8 cellular contexts compared by ENCODE assay signal in genomic region chr2:106511476-106511888, GRCh38. TPM values are rescaled to one million over a fixed set of nuclear protein-coding genes. Genes with fewer than 3 reads are reported as not detected.
DNase-seq lines count a peak whose midpoint lies in the region; ATAC-seq, FAIRE-seq and TF ChIP-seq lines count a peak whose summit lies in the region.
"Not testable (repeated sequence)": the region's sequence is repeated elsewhere in the genome, so short reads cannot be mapped to it uniquely, and the experiment has no call there.

No MANE protein-coding gene starts in this region.

- H3K4me1 ChIP-seq in Peyer's patch; naive thymus-derived CD4-positive, alpha-beta T cell (ENCODE audit: control insufficient read depth in 2 of 2, insufficient read depth in 2 of 2, low read length in 2 of 2); aorta (ENCODE audit: control insufficient read depth in 1 of 2, insufficient read depth in 2 of 2, low read length in 2 of 2): not testable (repeated sequence)

- not testable (repeated sequence) for DNase-seq in H54 (ENCODE audit: insufficient read length, low spot score)
- DNase-seq in Peyer's patch (peak in 2 of 3 donors; percentile 18 to 83), brain pericyte (ENCODE audit: low read depth, low spot score) (peak; percentile 6), head of caudate nucleus (peak; percentile 15 to 85 (median 58)), aorta (peak; percentile 82 to 83)
- peak; percentile 21 for DNase-seq in activated CD8-positive, alpha-beta memory T cell treated with anti-CD3 and anti-CD28 coated beads, Interleukin-2, amount 50 U/mL, for 24 hours (ENCODE audit: extremely low read depth)
- DNase-seq in naive thymus-derived CD4-positive, alpha-beta T cell, result peak in 2 of 9 donors; percentile 4 to 30
- DNase-seq in stimulated activated CD4-positive, alpha-beta T cell treated with anti-CD3 and anti-CD28 coated beads, Interleukin-4, amount 100 ng/mL, for 1 hour, result peak; percentile 23

- not testable (repeated sequence) for H3K27me3 Mint-ChIP-seq in naive thymus-derived CD4-positive, alpha-beta T cell

- POLR2A ChIA-PET in naive thymus-derived CD4-positive, alpha-beta T cell (lab: Charles Lee), result not testable (repeated sequence)

- FAIRE-seq in H54 (lab: Jason Lieb, UNC), result peak; percentile 86

- not testable (repeated sequence) for H3K36me3 ChIP-seq in Peyer's patch; naive thymus-derived CD4-positive, alpha-beta T cell (ENCODE audit: control insufficient read depth in 2 of 3, insufficient read depth in 3 of 3, low read length in 3 of 3); aorta (ENCODE audit: control insufficient read depth in 1 of 2, insufficient read depth in 2 of 2, low read length in 1 of 2)

- H3K4me1 Mint-ChIP-seq in naive thymus-derived CD4-positive, alpha-beta T cell, result peaks cover 0 to 13% (median 8%) of the 10 kb centered on the region in 7 donors

- H3K9me3 Mint-ChIP-seq in naive thymus-derived CD4-positive, alpha-beta T cell, result not testable (repeated sequence)

- H3K27ac Mint-ChIP-seq in naive thymus-derived CD4-positive, alpha-beta T cell, result peak overlapping the region in 2 of 9 donors; percentile 3 to 21

- peak overlapping the region; percentile 26 to 74 (median 66) for H3K4me3 Mint-ChIP-seq in naive thymus-derived CD4-positive, alpha-beta T cell

- H3K4me3 ChIP-seq in Peyer's patch; naive thymus-derived CD4-positive, alpha-beta T cell (ENCODE audit: low read length); aorta (ENCODE audit: low read length in 2 of 2): not testable (repeated sequence)

- peak; percentile 77 for ATAC-seq in naive thymus-derived CD4-positive, alpha-beta T cell
- peak; percentile 85 for ATAC-seq in aorta (ENCODE audit: low FRiP score)

- not testable (repeated sequence) for H3K27me3 ChIP-seq in Peyer's patch; naive thymus-derived CD4-positive, alpha-beta T cell (ENCODE audit: control insufficient read depth in 2 of 2, insufficient read depth in 2 of 2, low read length in 2 of 2); aorta (ENCODE audit: control insufficient read depth in 1 of 2, insufficient read depth in 2 of 2, low read length in 1 of 2)

- not testable (repeated sequence) for H3K36me3 Mint-ChIP-seq in naive thymus-derived CD4-positive, alpha-beta T cell

- WGBS in aorta, 2 donors, result 34 to 55% methylated on average over 9 to 13 of the region's 14 CpGs

- not testable (repeated sequence) for TF ChIP-seq CTCF in Peyer's patch (IDR thresholded peaks at IDR 0.05)

- intact Hi-C loops in head of caudate nucleus (cut with DNase I); naive thymus-derived CD4-positive, alpha-beta T cell (cut with micrococcal nuclease); aorta (cut with DNase I): not testable (repeated sequence)

- H3K27ac ChIP-seq in Peyer's patch, result peak overlapping the region in 2 of 4 donors; percentile 30 to 35
- H3K27ac ChIP-seq in naive thymus-derived CD4-positive, alpha-beta T cell (ENCODE audit: low read depth, low read length); aorta (ENCODE audit: low read depth in 1 of 2, low read length in 2 of 2): not testable (repeated sequence)

- H3K9me3 ChIP-seq in Peyer's patch; naive thymus-derived CD4-positive, alpha-beta T cell (ENCODE audit: control insufficient read depth in 2 of 3, low read length in 3 of 3); aorta (ENCODE audit: control insufficient read depth, low read length): not testable (repeated sequence)

- CTCF ChIA-PET in naive thymus-derived CD4-positive, alpha-beta T cell (lab: Charles Lee), result not testable (repeated sequence)

- not testable (repeated sequence) for TF ChIP-seq POLR2A in H54 (IDR thresholded peaks at IDR 0.05; ENCODE audit: low read depth, low read length); Peyer's patch (IDR thresholded peaks at IDR 0.05)

RNA-seq across cellular contexts. Expression of gene CD8B2, which starts 24.3 kb away (rescaled TPM):
- total RNA-seq in Peyer's patch, result 1 to 10 TPM in 1 of 4 donors, under 1 TPM in 2, not detected in 1; 0.27 to 5.0 (median 0.35) TPM
- total RNA-seq in naive thymus-derived CD4-positive, alpha-beta T cell, result under 1 TPM in 1 of 5 experiments, not detected in 4; 0.64 TPM
- polyA plus RNA-seq in naive thymus-derived CD4-positive, alpha-beta T cell, result not detected
- total RNA-seq in aorta, result under 1 TPM; 0.09 to 0.10 TPM
- polyA plus RNA-seq in aorta, result under 1 TPM in 1 of 2 donors, not detected in 1; 0.50 TPM

RNA-seq across cellular contexts. Expression of gene RGPD3, which starts 43.3 kb away (rescaled TPM):
- total RNA-seq in Peyer's patch (under 1 TPM in 2 of 4 donors, not detected in 2; 0.67 to 0.83 TPM), aorta (under 1 TPM in 1 of 2 donors, not detected in 1; 0.18 TPM)
- total RNA-seq in naive thymus-derived CD4-positive, alpha-beta T cell, result under 1 TPM in 4 of 5 experiments, not detected in 1; 0.19 to 0.47 (median 0.35) TPM
- under 1 TPM in 1 of 2 donors, not detected in 1; 0.17 TPM for polyA plus RNA-seq in naive thymus-derived CD4-positive, alpha-beta T cell
- polyA plus RNA-seq in aorta, result under 1 TPM in 1 of 2 donors, not detected in 1; 0.20 TPM
